ENCODE assay signal across 15 cellular contexts in the genomic region with DNA sequence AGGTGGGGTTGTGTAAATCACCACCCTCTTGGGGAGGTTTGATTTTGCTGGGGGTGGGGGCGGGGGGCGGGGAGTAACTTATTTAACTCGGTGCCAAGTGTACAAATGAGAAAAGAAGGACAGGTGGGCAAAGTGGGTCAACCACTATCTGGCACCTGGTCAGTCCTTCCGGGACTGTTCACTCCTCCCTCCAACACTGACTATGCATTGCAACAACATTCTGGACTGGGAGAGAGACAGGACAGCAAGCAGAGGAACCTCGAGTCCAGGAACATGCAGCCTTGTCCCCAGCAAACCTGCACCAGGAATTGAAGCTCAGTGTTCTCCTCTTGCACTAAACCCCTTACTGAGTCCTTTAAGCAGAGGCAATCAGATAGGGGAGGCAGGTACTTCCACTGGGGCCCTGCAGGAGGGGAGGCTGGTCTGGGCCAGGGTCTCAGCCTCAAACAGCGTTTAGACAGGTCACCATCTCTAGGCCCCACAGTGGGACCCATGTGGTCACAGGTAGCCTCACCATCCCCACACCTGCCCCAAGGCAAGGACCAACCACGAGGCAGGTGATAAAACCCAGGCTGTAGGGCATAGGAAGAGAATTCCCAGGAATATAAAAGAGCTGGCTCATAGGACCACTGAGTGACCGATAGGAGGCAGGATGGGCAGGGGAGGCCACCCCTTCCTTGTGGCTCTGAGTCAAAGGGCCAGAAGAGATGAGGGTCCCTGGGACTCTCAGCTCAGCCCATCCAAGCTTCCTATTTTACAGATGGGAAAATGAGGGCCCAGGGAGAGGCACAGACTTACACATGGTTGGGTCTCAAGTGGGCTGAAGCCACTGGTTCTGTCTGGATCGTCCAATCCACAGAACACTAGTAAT. TPM values are rescaled to one million over a fixed set of nuclear protein-coding genes. Genes with fewer than 3 reads are reported as not detected.
DNase-seq lines count a peak whose midpoint lies in the region; ATAC-seq, FAIRE-seq and TF ChIP-seq lines count a peak whose summit lies in the region.
"Had no signal": no experiment of that assay in that cellular context is flagged by ENCODE, and none has a peak within 500 bp of the region (broad histone marks: within the 10 kb centered on the region; RNA-seq: fewer than 3 reads in every experiment).

No MANE protein-coding gene starts in this region.

- TF ChIP-seq POLR2A in IMR-90 (IDR thresholded peaks at IDR 0.05; ENCODE audit: low read depth, low read length), result no peak
- TF ChIP-seq POLR2A in GM12878 (IDR thresholded peaks at IDR 0.05; ENCODE audit: low read depth, low read length), result no peak

- H3K79me2 ChIP-seq in GM12878 (ENCODE audit: control insufficient read depth, insufficient read depth, low read length), result no peaks in the 10 kb centered on the region

- H3K4me3 Mint-ChIP-seq in activated CD8-positive, alpha-beta memory T cell treated with anti-CD3 and anti-CD28 coated beads, Interleukin-2, amount 10 ng/mL, durations not matched to agents 7 days and 5 days, result peak overlapping the region; percentile 61
- H3K4me3 Mint-ChIP-seq in stimulated activated memory B cell treated with anti-CD40 and anti-IgM and Interleukin-4, amounts not matched to agents 10 μg/mL and 1 μg/mL and 100 μg/mL, for 72 hours, result no peak overlapping the region

- no peak overlapping the region for H2AK9ac ChIP-seq in IMR-90 (replicated peaks; ENCODE audit: low read depth, low read length, poor library complexity)

- POLR2A ChIA-PET in IMR-90 (lab: Charles Lee; ENCODE audit: unreplicated experiment), result no interaction called here
- POLR2A ChIA-PET in GM12878 (lab: Charles Lee), result interaction anchor here (1.7 to 1.8 kb wide), 2 partner anchors 9 to 11 kb away, joined by 6 to 10 read pairs; no protein-coding TSS in a partner anchor

- TF ChIP-seq RAD21 in IMR-90 (IDR thresholded peaks at IDR 0.05; ENCODE audit: low read length) (no peak), GM12878 (IDR thresholded peaks at IDR 0.05; ENCODE audit: insufficient read depth, low read depth, low read length) (no peak)

- H2BK120ac ChIP-seq in IMR-90 (ENCODE audit: low read depth, low read length), result peak overlapping the region; percentile 3; the same call in 1 of the 2 replicates

- dilution Hi-C loops in IMR-90 (cut with HindIII; ENCODE audit: low sequenced_read_pairs, unreplicated experiment), result no loop called here

- no peak for TF ChIP-seq CTCF in IMR-90 (conservative IDR thresholded peaks at IDR 0.05; ENCODE audit: low read depth, low read length)
- TF ChIP-seq CTCF in GM12878 (IDR thresholded peaks at IDR 0.05 in 2 of 3, conservative IDR thresholded peaks at IDR 0.05 in 1 of 3; ENCODE audit: control insufficient read depth in 2 of 3, extremely low read depth in 1 of 3, insufficient read depth in 1 of 3, low read depth in 3 of 3, low read length in 3 of 3), result no peak

- intact Hi-C loops in IMR-90 (cut with micrococcal nuclease), result no loop called here
- intact Hi-C loops in GM12878 (cut with micrococcal nuclease; ENCODE audit: unreplicated experiment), result no loop called here

- CTCF ChIA-PET in activated CD8-positive, alpha-beta memory T cell treated with anti-CD3 and anti-CD28 coated beads, Interleukin-2, amount 10 ng/mL, durations not matched to agents 7 days and 5 days (lab: Charles Lee), result interaction anchor here (0.9 to 2.7 kb wide), 5 partner anchors 10 to 94 kb away, joined by 3 to 21 read pairs (median 3); a partner anchor contains a TSS
- CTCF ChIA-PET in IMR-90 (lab: Yijun Ruan, JAX) (no interaction called here), GM12878 (lab: Yijun Ruan, JAX) (interaction anchor here (0.8 to 1.7 kb wide), 2 partner anchors 9 to 32 kb away, joined by 3 to 5 read pairs; a partner anchor contains a TSS)

- peaks cover 22% of the 10 kb centered on the region for H3K4me1 ChIP-seq in IMR-90 (ENCODE audit: control insufficient read depth, insufficient read depth, low read length)
- H3K4me1 ChIP-seq in GM12878 (ENCODE audit: control insufficient read depth, insufficient read depth, low read length), result peaks cover 5% of the 10 kb centered on the region; the same call in 1 of the 2 replicates

- no peak overlapping the region for H3K14ac ChIP-seq in IMR-90 (replicated peaks; ENCODE audit: low read depth, low read length)

- no peak overlapping the region for H3K18ac ChIP-seq in IMR-90 (ENCODE audit: low read depth, low read length)

- no peaks in the 10 kb centered on the region for H3K36me3 Mint-ChIP-seq in activated CD8-positive, alpha-beta memory T cell treated with anti-CD3 and anti-CD28 coated beads, Interleukin-2, amount 10 ng/mL, durations not matched to agents 7 days and 5 days
- no peaks in the 10 kb centered on the region for H3K36me3 Mint-ChIP-seq in stimulated activated memory B cell treated with anti-CD40 and anti-IgM and Interleukin-4, amounts not matched to agents 10 μg/mL and 1 μg/mL and 100 μg/mL, for 72 hours

- no TSS peak for BruUV-seq in IMR-90 (replicated peaks; lab: Mats Ljungman, UMichigan)
- no TSS peak for BruUV-seq in GM12878 (replicated peaks; lab: Mats Ljungman, UMichigan)

- H3K27me3 Mint-ChIP-seq in activated CD8-positive, alpha-beta memory T cell treated with anti-CD3 and anti-CD28 coated beads, Interleukin-2, amount 10 ng/mL, durations not matched to agents 7 days and 5 days, result no peaks in the 10 kb centered on the region
- peaks cover 14% of the 10 kb centered on the region for H3K27me3 Mint-ChIP-seq in stimulated activated memory B cell treated with anti-CD40 and anti-IgM and Interleukin-4, amounts not matched to agents 10 μg/mL and 1 μg/mL and 100 μg/mL, for 72 hours
- H3K27me3 Mint-ChIP-seq: progenitor cell of endocrine pancreas had no signal

- in situ Hi-C loops in IMR-90 (cut with MboI; ENCODE audit: low sequenced_read_pairs), result no loop called here
- in situ Hi-C loops in GM12878 (cut with MboI), result no loop called here

- 100% methylated on average over 1 of the region's 9 CpGs; no CpG with 5 or more reads in 1 of the 2 experiments for WGBS in IMR-90 (ENCODE audit: extremely low coverage in 2 of 2, insufficient read length in 1 of 2), 2 experiments
- WGBS in GM12878 (ENCODE audit: insufficient coverage, insufficient replicate concordance, low lambda C conversion rate, missing lambda C conversion rate), result 58% methylated on average over 9 of the region's 9 CpGs

- SMC1A ChIA-PET in GM12878 (lab: Charles Lee; ENCODE audit: uncharacterized antibody, unreplicated experiment), result interaction anchor here (0.9 to 2.0 kb wide), 2 partner anchors 11 to 49 kb away, joined by 3 to 6 read pairs; a partner anchor contains a TSS

- peaks cover 20% of the 10 kb centered on the region for H3K4me1 Mint-ChIP-seq in activated CD8-positive, alpha-beta memory T cell treated with anti-CD3 and anti-CD28 coated beads, Interleukin-2, amount 10 ng/mL, durations not matched to agents 7 days and 5 days
- peaks cover 8% of the 10 kb centered on the region for H3K4me1 Mint-ChIP-seq in stimulated activated memory B cell treated with anti-CD40 and anti-IgM and Interleukin-4, amounts not matched to agents 10 μg/mL and 1 μg/mL and 100 μg/mL, for 72 hours

- H3K9me3 Mint-ChIP-seq in activated CD8-positive, alpha-beta memory T cell treated with anti-CD3 and anti-CD28 coated beads, Interleukin-2, amount 10 ng/mL, durations not matched to agents 7 days and 5 days (ENCODE audit: low read depth), result no peaks in the 10 kb centered on the region
- H3K9me3 Mint-ChIP-seq in stimulated activated memory B cell treated with anti-CD40 and anti-IgM and Interleukin-4, amounts not matched to agents 10 μg/mL and 1 μg/mL and 100 μg/mL, for 72 hours, result no peaks in the 10 kb centered on the region

- H4K5ac ChIP-seq in IMR-90 (ENCODE audit: low read depth, low read length), result no peak overlapping the region

- no peak for TF ChIP-seq EP300 in GM12878 (IDR thresholded peaks at IDR 0.05; ENCODE audit: borderline replicate concordance in 1 of 2, control insufficient read depth in 1 of 2, low read depth in 2 of 2, low read length in 2 of 2)

- no peak overlapping the region for H2BK5ac ChIP-seq in IMR-90 (ENCODE audit: low read depth, low read length, poor library complexity, severe bottlenecking)

- H3K9ac ChIP-seq in IMR-90 (ENCODE audit: low read depth, low read length) (no peak overlapping the region), GM12878 (ENCODE audit: control insufficient read depth, insufficient read depth, low read length) (no peak overlapping the region)

- H4K20me1 ChIP-seq in IMR-90 (ENCODE audit: insufficient read depth, low read length) (peaks cover 38% of the 10 kb centered on the region), GM12878 (ENCODE audit: control insufficient read depth, insufficient read depth) (no peaks in the 10 kb centered on the region)

- RAD21 ChIA-PET in GM12878 (lab: Charles Lee; ENCODE audit: unreplicated experiment), result interaction anchor here (1.0 to 1.2 kb wide), 4 partner anchors 10 to 113 kb away, joined by 3 to 6 read pairs (median 4); a partner anchor contains a TSS

- no peak overlapping the region for H2BK15ac ChIP-seq in IMR-90 (ENCODE audit: low read depth, low read length)

- no peak overlapping the region for H4K8ac ChIP-seq in IMR-90 (ENCODE audit: low read depth in 2 of 2, low read length in 2 of 2)

- H2BK20ac ChIP-seq in IMR-90 (ENCODE audit: low read depth, low read length), result no peak overlapping the region

- H3K27me3 ChIP-seq in IMR-90 (ENCODE audit: control insufficient read depth, insufficient read depth, low read length) (no peaks in the 10 kb centered on the region), GM12878 (replicated peaks in 1 of 2; ENCODE audit: control insufficient read depth in 2 of 2, insufficient read depth in 2 of 2, low read length in 1 of 2) (no peaks in the 10 kb centered on the region), MG63 (no peaks in the 10 kb centered on the region)
- H3K27me3 ChIP-seq: body of pancreas, left lung had no signal

- H3K9me3 ChIP-seq in IMR-90 (ENCODE audit: control insufficient read depth, insufficient read depth, low read length) (no peaks in the 10 kb centered on the region), GM12878 (replicated peaks; ENCODE audit: control insufficient read depth, insufficient read depth, low read length) (no peaks in the 10 kb centered on the region), MG63 (no peaks in the 10 kb centered on the region)
- H3K9me3 ChIP-seq: body of pancreas, left lung had no signal

- no peak overlapping the region for H3K56ac ChIP-seq in IMR-90 (ENCODE audit: extremely low read depth, insufficient read depth, low read length)

- H3K79me1 ChIP-seq in IMR-90 (ENCODE audit: low read depth in 1 of 2, low read length in 2 of 2), result peaks cover 15 to 94% of the 10 kb centered on the region in 2 experiments

- DNase-seq in activated CD8-positive, alpha-beta memory T cell treated with anti-CD3 and anti-CD28 coated beads, Interleukin-2, amount 10 ng/mL, durations not matched to agents 7 days and 5 days, result no peak
- no peak for DNase-seq in activated CD8-positive, alpha-beta memory T cell treated with anti-CD3 and anti-CD28 coated beads for 24 hours
- DNase-seq in IMR-90, result no peak
- no peak for DNase-seq in GM12878 (ENCODE audit: low read depth, low spot score)
- DNase-seq in NCI-H524 treated with DMSO at 0.1 percent for 48 hours (lab: John Stamatoyannopoulos, UW), result no peak
- no peak for DNase-seq in MG63
- no peak for DNase-seq in NCI-H187 (lab: John Stamatoyannopoulos, UW)
- DNase-seq: body of pancreas, NCI-H82, T1000 had no signal

- H3K36me3 ChIP-seq in IMR-90 (ENCODE audit: control insufficient read depth, insufficient read depth, low read length) (no peaks in the 10 kb centered on the region), GM12878 (ENCODE audit: control insufficient read depth in 2 of 2, insufficient read depth in 2 of 2, low read length in 1 of 2) (no peaks in the 10 kb centered on the region), MG63 (no peaks in the 10 kb centered on the region)
- H3K36me3 ChIP-seq: left lung had no signal

- FAIRE-seq in GM12878 (lab: Jason Lieb, UNC), result no peak
- FAIRE-seq: G401.6, HTR-8/SVneo had no signal

- no peak overlapping the region for H2AK5ac ChIP-seq in IMR-90 (ENCODE audit: low read depth, low read length)

- H3K9me1 ChIP-seq in IMR-90 (ENCODE audit: insufficient read depth, low read length), result peaks cover 34% of the 10 kb centered on the region

- ATAC-seq in activated CD8-positive, alpha-beta memory T cell treated with anti-CD3 and anti-CD28 coated beads, Interleukin-2, amount 10 ng/mL, durations not matched to agents 7 days and 5 days, result no peak
- ATAC-seq in IMR-90 (ENCODE audit: low read depth) (no peak), GM12878 (no peak)
- ATAC-seq in stimulated activated memory B cell treated with anti-CD40 and anti-IgM and Interleukin-4, amounts not matched to agents 10 μg/mL and 1 μg/mL and 100 μg/mL, for 72 hours, result no peak
- ATAC-seq: body of pancreas, left lung had no signal

- H3K27ac ChIP-seq in IMR-90 (ENCODE audit: insufficient read depth, low read length), result no peak overlapping the region
- H3K27ac ChIP-seq in GM12878 (ENCODE audit: control insufficient read depth, insufficient read depth), result peak overlapping the region; percentile 24; the same call in 1 of the 2 replicates

- H3K4ac ChIP-seq in IMR-90 (ENCODE audit: low read depth, low read length), result no peak overlapping the region

- H3K23ac ChIP-seq in IMR-90 (ENCODE audit: low read depth, low read length), result peak overlapping the region; percentile 7; the same call in 1 of the 2 replicates

- 0 out of 2 replicates have a peak overlapping the region, but pooled peaks have one; percentile 15 for H4K91ac ChIP-seq in IMR-90 (ENCODE audit: insufficient read depth, low read depth, low read length)

- H3K4me2 ChIP-seq in IMR-90 (ENCODE audit: low read depth, low read length) (no peak overlapping the region), GM12878 (ENCODE audit: control insufficient read depth, insufficient read depth) (peak overlapping the region; percentile 40; the same call in 1 of the 2 replicates)

- H3K4me3 ChIP-seq in IMR-90 (ENCODE audit: insufficient read depth, low read depth, low read length), result no peak overlapping the region
- H3K4me3 ChIP-seq in GM12878, result peak overlapping the region; percentile 23; the same call in 1 of the 2 replicates
- H3K4me3 ChIP-seq in MG63, result no peak overlapping the region
- H3K4me3 ChIP-seq: body of pancreas, left lung had no signal

- H3K27ac Mint-ChIP-seq in activated CD8-positive, alpha-beta memory T cell treated with anti-CD3 and anti-CD28 coated beads, Interleukin-2, amount 10 ng/mL, durations not matched to agents 7 days and 5 days, result peak overlapping the region; percentile 81
- peak overlapping the region; percentile 79 for H3K27ac Mint-ChIP-seq in stimulated activated memory B cell treated with anti-CD40 and anti-IgM and Interleukin-4, amounts not matched to agents 10 μg/mL and 1 μg/mL and 100 μg/mL, for 72 hours
- H3K27ac Mint-ChIP-seq: progenitor cell of endocrine pancreas had no signal

- no peak overlapping the region for H2AFZ ChIP-seq in IMR-90 (replicated peaks; ENCODE audit: low read length, poor library complexity)
- H2AFZ ChIP-seq in GM12878 (ENCODE audit: control insufficient read depth, low read depth, low read length), result peak overlapping the region; percentile 47; the same call in 1 of the 2 replicates

RNA-seq across cellular contexts. Expression of a gene that starts 9.8 kb away (rescaled TPM):
- total RNA-seq in activated CD8-positive, alpha-beta memory T cell treated with anti-CD3 and anti-CD28 coated beads, Interleukin-2, amount 10 ng/mL, durations not matched to agents 7 days and 5 days, result 1 to 10 TPM; 7.1 to 9.1 TPM
- total RNA-seq in IMR-90 (2012; rRNA removed), result 13.9 and 16.0 TPM in 2 replicates
- 19.0 and 22.2 TPM in 2 replicates for polyA plus RNA-seq in IMR-90 (2012; rRNA removed)
- 10.9 and 15.5 TPM in 2 replicates for polyA plus RNA-seq in IMR-90 (2012; cell fraction: cytosol; rRNA removed)
- polyA plus RNA-seq in IMR-90 (2012; cell fraction: nucleus; rRNA removed; ENCODE audit: low replicate concordance), result 11.3 and 20.4 TPM in 2 replicates
- 3.0 and 3.1 TPM in 2 replicates for total RNA-seq in GM12878 (2013; cell fraction: nucleolus; rRNA removed)
- 1.6 and 2.1 TPM in 2 replicates for total RNA-seq in GM12878 (2014; rRNA removed)
- 0.92 and 0.94 TPM in 2 replicates for total RNA-seq in GM12878 (2014; rRNA removed; fragmentation: Illumina TruSeq; extraction: Trizol)
- total RNA-seq in GM12878 (2021), result 3.0 and 3.4 TPM in 2 replicates
- polyA plus RNA-seq in GM12878 (2011; ENCODE audit: low read depth), result 1.0 TPM
- polyA plus RNA-seq in GM12878 (2011; rRNA removed), result 2.1 and 3.6 TPM in 2 replicates
- polyA plus RNA-seq in GM12878 (2011; cell fraction: cytosol; rRNA removed), result 5.1 and 6.1 TPM in 2 replicates
- 6.0 and 6.8 TPM in 2 replicates for polyA plus RNA-seq in GM12878 (2011; cell fraction: nucleus; rRNA removed)
- 1.3 and 1.5 TPM in 2 replicates for polyA plus RNA-seq in GM12878 (2012)
- polyA plus RNA-seq in GM12878 (2014; fragmentation: Illumina TruSeq; extraction: Trizol), result 0.68 and 1.2 TPM in 2 replicates
- under 1 TPM; 0.03 to 0.07 TPM for polyA plus RNA-seq in GM12878 (2014; fragmentation: Nextera tagmentation; extraction: Ambion mirVana)
- 1.8 and 2.9 TPM in 2 replicates for polyA plus RNA-seq in GM12878 (2014; rRNA removed)
- under 1 TPM; 0.15 to 0.19 TPM for polyA plus RNA-seq in GM12878 (2016; fragmentation: Nextera tagmentation; extraction: Ambion mirVana)
- 2.9 and 8.9 TPM in 2 replicates for polyA minus RNA-seq in GM12878 (2011; rRNA and poly(A)+ RNA removed)
- 6.1 and 7.9 TPM in 2 replicates for polyA minus RNA-seq in GM12878 (2011; cell fraction: cytosol; rRNA and poly(A)+ RNA removed)
- polyA minus RNA-seq in GM12878 (2011; cell fraction: nucleus; rRNA and poly(A)+ RNA removed), result 1.2 and 2.1 TPM in 2 replicates
- 19.9 and 22.2 TPM in 2 replicates for total RNA-seq in MG63 (2014; rRNA removed; shearing (Covaris generic); ENCODE audit: low replicate concordance)

RNA-seq across cellular contexts. Expression of a gene that starts 50.7 kb away (rescaled TPM):
- under 1 TPM in 1 of 2 experiments, not detected in 1; 0.09 TPM for total RNA-seq in activated CD8-positive, alpha-beta memory T cell treated with anti-CD3 and anti-CD28 coated beads, Interleukin-2, amount 10 ng/mL, durations not matched to agents 7 days and 5 days
- total RNA-seq in IMR-90 (2012; rRNA removed) (0.56 and 0.72 TPM in 2 replicates), GM12878 (2014; rRNA removed) (not detected in 2 replicates), GM12878 (2014; rRNA removed; fragmentation: Illumina TruSeq; extraction: Trizol) (not detected in 2 replicates), GM12878 (2021) (not detected in 2 replicates)
- polyA plus RNA-seq in IMR-90 (2012; rRNA removed) (0.65 and 1.4 TPM in 2 replicates), GM12878 (2011; rRNA removed) (0.03 TPM in 1 of 2 replicates, not detected in the other), GM12878 (2014; fragmentation: Illumina TruSeq; extraction: Trizol) (not detected in 2 replicates), GM12878 (2014; fragmentation: Nextera tagmentation; extraction: Ambion mirVana) (not detected), GM12878 (2014; rRNA removed) (not detected in 2 replicates), GM12878 (2016; fragmentation: Nextera tagmentation; extraction: Ambion mirVana) (under 1 TPM in 1 of 2 experiments, not detected in 1; 0.09 TPM)
- 0.48 and 1.5 TPM in 2 replicates for polyA plus RNA-seq in IMR-90 (2012; cell fraction: cytosol; rRNA removed)
- polyA plus RNA-seq in IMR-90 (2012; cell fraction: nucleus; rRNA removed; ENCODE audit: low replicate concordance), result 0.64 and 1.3 TPM in 2 replicates
- 1.0 and 1.5 TPM in 2 replicates for total RNA-seq in GM12878 (2013; cell fraction: nucleolus; rRNA removed)
- polyA plus RNA-seq in GM12878 (2011; ENCODE audit: low read depth), result not detected
- polyA plus RNA-seq in GM12878 (2011; cell fraction: cytosol; rRNA removed), result 0.03 TPM in 2 replicates
- polyA plus RNA-seq in GM12878 (2011; cell fraction: nucleus; rRNA removed), result 0.07 and 0.09 TPM in 2 replicates
- 0.03 TPM in 1 of 2 replicates, not detected in the other for polyA plus RNA-seq in GM12878 (2012)
- polyA minus RNA-seq in GM12878 (2011; rRNA and poly(A)+ RNA removed), result 0.10 TPM in 1 of 2 replicates, not detected in the other
- not detected in 2 replicates for polyA minus RNA-seq in GM12878 (2011; cell fraction: cytosol; rRNA and poly(A)+ RNA removed)
- 0.10 and 0.12 TPM in 2 replicates for polyA minus RNA-seq in GM12878 (2011; cell fraction: nucleus; rRNA and poly(A)+ RNA removed)
- total RNA-seq in MG63 (2014; rRNA removed; shearing (Covaris generic); ENCODE audit: low replicate concordance), result not detected in 2 replicates
